In genomic region chr20:44532248-44532980, GRCh38 we compare ENCODE assay signal across 1 cellular context.
TF ChIP-seq lines count a peak whose summit lies in the region.

No MANE protein-coding gene starts in this region.

TF ChIP-seq in endothelial cell of umbilical vein, 7 proteins besides CTCF, POLR2A, EP300 and RAD21:
- TF ChIP-seq POLR2AphosphoS5 (IDR thresholded peaks at IDR 0.05; ENCODE audit: insufficient read depth, low read depth, low read length), result no peak
- no peak for TF ChIP-seq MAX (IDR thresholded peaks at IDR 0.05; ENCODE audit: insufficient read depth, insufficient read length)
- TF ChIP-seq GATA2 (IDR thresholded peaks at IDR 0.05; ENCODE audit: insufficient read depth, insufficient read length, low read depth, low read length), result no peak
- no peak for TF ChIP-seq JUN (IDR thresholded peaks at IDR 0.05; ENCODE audit: borderline replicate concordance, insufficient read depth, insufficient read length, low read depth)
